7 cellular contexts compared by ENCODE assay signal in genomic region chr1:228486596-228487335, GRCh38. TPM values are rescaled to one million over a fixed set of nuclear protein-coding genes. Genes with fewer than 3 reads are reported as not detected.
DNase-seq lines count a peak whose midpoint lies in the region; ATAC-seq and TF ChIP-seq lines count a peak whose summit lies in the region.

No MANE protein-coding gene starts in this region.

- peak overlapping the region; percentile 80 for H2AFZ ChIP-seq in hepatocyte

- peak overlapping the region; percentile 69 for H3K4me2 ChIP-seq in hepatocyte

- H3K9me2 ChIP-seq in hepatocyte (replicated peaks; ENCODE audit: insufficient read depth) = no peaks in the 10 kb centered on the region

- H3K27ac ChIP-seq in hepatocyte = peak overlapping the region; percentile 99

- H3K36me3 ChIP-seq in hepatocyte (replicated peaks; ENCODE audit: insufficient read depth, low read depth) = no peaks in the 10 kb centered on the region

- H4K20me1 ChIP-seq in hepatocyte (ENCODE audit: insufficient read depth, poor library complexity, severe bottlenecking) = no peaks in the 10 kb centered on the region

- peak; percentile 78 for DNase-seq in GM13977 (ENCODE audit: low spot score)
- peak; percentile 79 for DNase-seq in NCI-H146 (lab: John Stamatoyannopoulos, UW)
- DNase-seq in T-helper 2 cell = peak; percentile 50 to 96 (median 74)
- DNase-seq in anterior cingulate cortex (lab: John Stamatoyannopoulos, UW) = peak; percentile 34 to 94 (median 84)
- peak; percentile 63 for DNase-seq in hepatocyte (ENCODE audit: low spot score)
- peak; percentile 58 for DNase-seq in retinal pigment epithelial cell (ENCODE audit: low read depth)

- no peaks in the 10 kb centered on the region for H3K27me3 ChIP-seq in hepatocyte

- H3K79me2 ChIP-seq in hepatocyte = peaks cover 35% of the 10 kb centered on the region

- TF ChIP-seq CTCF in GM13977 (IDR thresholded peaks at IDR 0.05; ENCODE audit: extremely low read depth, insufficient read depth, missing control alignments) (no peak), hepatocyte (IDR thresholded peaks at IDR 0.05; ENCODE audit: poor library complexity) (no peak), retinal pigment epithelial cell (conservative IDR thresholded peaks at IDR 0.05; ENCODE audit: low read depth, low read length) (no peak)

- in situ Hi-C loops in GM13977 (cut with MboI; ENCODE audit: low pct_unique_long_range_greater_than_20kb, low sequenced_read_pairs, unreplicated experiment) = no loop called here

- H3K4me1 ChIP-seq in hepatocyte (ENCODE audit: insufficient read depth) = peaks cover 17% of the 10 kb centered on the region

- ATAC-seq in HG02763 (IDR thresholded peaks at IDR 0.05; ENCODE audit: unreplicated experiment) = peak; percentile 62

- under 1% methylated on average over 49 of the region's 60 CpGs for WGBS in hepatocyte (ENCODE audit: low lambda C conversion rate, missing lambda C conversion rate)

- no peaks in the 10 kb centered on the region for H3K9me3 ChIP-seq in hepatocyte (ENCODE audit: low read depth)

- H3K4me3 ChIP-seq in hepatocyte (peak overlapping the region; percentile 46), retinal pigment epithelial cell (ENCODE audit: low read length) (peak overlapping the region; percentile 88)

RNA-seq across cellular contexts. Expression of gene RNF187, which starts 0.4 kb away (rescaled TPM):
- 39.5 and 52.4 TPM in 2 replicates for total RNA-seq in hepatocyte
- polyA plus RNA-seq in hepatocyte = 124 and 135 TPM in 2 replicates

Comparison
In these comparisons a context has a peak if more than half of its experiments do, and no peak if none do; other contexts are left out.
1. Peak in every context shown above with its lines: DNase-seq, ATAC-seq, H3K4me3 ChIP-seq and H3K27ac ChIP-seq.